29 cellular contexts compared by ENCODE assay signal in genomic region chr5:34545164-34545563, GRCh38.
"Had no signal": no experiment of that assay in that cellular context is flagged by ENCODE, and none has a peak within 500 bp of the region (broad histone marks: within the 10 kb centered on the region; RNA-seq: fewer than 3 reads in every experiment).

No MANE protein-coding gene starts in this region.

- DNase-seq: activated CD4-positive, alpha-beta memory T cell treated with anti-CD3 and anti-CD28 coated beads for 36 hours; activated CD4-positive, alpha-beta T cell treated with anti-CD3 and anti-CD28 coated beads for 4 hours; activated CD4-positive, alpha-beta T cell treated with anti-CD3 and anti-CD28 coated beads, Interleukin-2, amount 50 U/mL, for 1 hour; activated CD8-positive, alpha-beta memory T cell treated with anti-CD3 and anti-CD28 coated beads, Interleukin-2, amount 50 U/mL, for 4 hours; activated gamma-delta T cell treated with Interleukin-2 at 50 U/mL for 16 hours; activated naive CD4-positive, alpha-beta T cell treated with anti-CD3 and anti-CD28 coated beads for 36 hours; activated T-cell treated with anti-CD3 and anti-CD28 coated beads for 4 hours; activated T-cell treated with anti-CD3 and anti-CD28 coated beads, Interleukin-2, amount 50 U/mL, for 4 hours; adrenal gland; body of pancreas; KBM-7; MM.1S; NCI-H1092 treated with DMSO at 0.1 percent for 48 hours; NCI-H146; NCI-H187; NCI-H2029 treated with DMSO at 0.1 percent for 48 hours; NCI-H2107; NCI-H226; NCI-H446 treated with DMSO at 0.1 percent for 48 hours; NCI-H524; SHP77; SJCRH30 had no signal

- H3K4me1 ChIP-seq: adrenal gland, body of pancreas, breast epithelium, SJCRH30 had no signal

- ATAC-seq: activated CD4-positive, CD25-positive, alpha-beta regulatory T cell treated with anti-CD3 and anti-CD28 coated beads, Interleukin-2, amount 50 U/mL, for 24 hours; activated naive CD4-positive, alpha-beta T cell treated with anti-CD3 and anti-CD28 coated beads, Interleukin-2, amount 50 U/mL, for 72 hours; activated T-cell treated with anti-CD3 and anti-CD28 coated beads, Interleukin-2, amount 50 U/mL, for 4 hours; body of pancreas; Panc1 had no signal

- FAIRE-seq: astrocyte, TTC549 had no signal

- H3K36me3 ChIP-seq: adrenal gland, breast epithelium, SJCRH30 had no signal

- H3K4me3 ChIP-seq: adrenal gland, body of pancreas, breast epithelium, SJCRH30, SK-N-MC had no signal

- H3K27me3 ChIP-seq: adrenal gland, body of pancreas, breast epithelium, SJCRH30 had no signal

- H3K27ac ChIP-seq: adrenal gland, body of pancreas, breast epithelium, SJCRH30, SK-N-MC had no signal
